Comparison of ENCODE assay signal across 1 cellular context in the genomic region with DNA sequence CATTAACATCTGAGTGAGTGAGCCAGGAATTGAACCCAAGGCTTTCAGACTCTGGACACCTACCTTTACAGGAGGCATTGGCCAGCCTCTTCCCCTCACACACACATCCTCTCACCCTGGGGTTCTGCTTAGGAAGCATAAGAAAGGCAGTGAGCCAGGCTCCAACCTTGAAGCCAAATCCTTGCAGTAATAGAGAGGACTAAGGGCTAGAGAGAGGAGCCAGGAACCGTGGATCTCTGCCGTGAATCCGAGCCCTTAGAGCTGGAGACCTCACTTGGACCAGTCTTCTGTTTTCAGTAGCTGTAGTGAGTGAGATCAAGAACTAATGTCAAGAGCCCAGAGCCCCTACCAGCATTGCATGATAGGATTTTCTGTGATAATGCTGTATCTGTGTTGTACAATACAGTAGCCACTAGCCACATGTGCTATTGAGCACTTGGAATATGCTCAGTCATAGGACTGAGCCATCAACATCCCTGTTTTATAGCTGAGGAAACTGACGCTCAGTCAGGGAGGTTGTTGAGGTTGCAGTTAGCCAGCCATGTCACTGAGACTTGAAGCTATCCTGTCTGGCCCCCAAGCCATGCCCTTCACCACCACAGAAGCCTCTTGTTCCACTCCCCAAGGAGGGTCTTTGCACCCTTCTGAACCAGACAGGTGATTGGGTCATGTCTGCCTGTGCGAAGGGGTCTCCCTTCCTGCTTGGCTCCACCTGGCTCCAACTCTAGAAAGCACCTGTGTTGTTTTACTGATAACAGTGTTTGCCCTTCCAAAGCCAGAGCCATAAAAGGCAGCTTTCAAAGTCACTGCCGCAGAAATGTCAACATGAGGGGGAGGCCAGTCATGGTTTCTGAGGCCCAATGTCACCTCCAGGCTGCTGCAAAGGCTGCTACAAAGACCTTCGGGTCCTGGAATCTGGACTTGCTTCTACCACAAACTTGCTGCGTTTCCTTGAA.
TF ChIP-seq lines count a peak whose summit lies in the region.

No MANE protein-coding gene starts in this region.

TF ChIP-seq in HepG2, 621 proteins besides CTCF, POLR2A, EP300 and RAD21 (continued from another document and continues in another):
- TF ChIP-seq TAF15 (IDR thresholded peaks at IDR 0.05; ENCODE audit: low read depth, low read length, poor library complexity, severe bottlenecking) (no peak), CEBPG (CRISPR knock-in tag; IDR thresholded peaks at IDR 0.05) (peak; percentile 70), NFKBIZ (CRISPR knock-in tag; IDR thresholded peaks at IDR 0.05) (peak; percentile 98), AHR (CRISPR knock-in tag; IDR thresholded peaks at IDR 0.05) (peak; percentile 71; the same call in 1 of the 2 replicates), ZNF138 (CRISPR knock-in tag; IDR thresholded peaks at IDR 0.05; ENCODE audit: low read depth) (0 out of 2 replicates have a peak, but pooled peaks have one; percentile 75), TOE1 (CRISPR knock-in tag; IDR thresholded peaks at IDR 0.05) (0 out of 2 replicates have a peak, but pooled peaks have one; percentile 46), REXO4 (CRISPR knock-in tag; IDR thresholded peaks at IDR 0.05; ENCODE audit: borderline replicate concordance) (no peak), ZNF788 (CRISPR knock-in tag; IDR thresholded peaks at IDR 0.05; ENCODE audit: borderline replicate concordance) (peak; percentile 98), HHEX (CRISPR knock-in tag; IDR thresholded peaks at IDR 0.05) (peak; percentile 98), KLF6 (CRISPR knock-in tag; IDR thresholded peaks at IDR 0.05) (peak; percentile 77; the same call in 1 of the 2 replicates), SNAI1 (CRISPR knock-in tag; IDR thresholded peaks at IDR 0.05; ENCODE audit: borderline replicate concordance) (peak; percentile 98), RELA (CRISPR knock-in tag; IDR thresholded peaks at IDR 0.05) (peak; percentile 49; the same call in 1 of the 2 replicates), NCOA2 (CRISPR knock-in tag; IDR thresholded peaks at IDR 0.05) (peak; percentile 99), MIXL1 (CRISPR knock-in tag; IDR thresholded peaks at IDR 0.05) (peak; percentile 88), HNF4G (IDR thresholded peaks at IDR 0.05; ENCODE audit: borderline replicate concordance, low read depth, low read length) (peak; percentile 95), HNF4G (CRISPR knock-in tag; IDR thresholded peaks at IDR 0.05; ENCODE audit: borderline replicate concordance, low read depth) (peak; percentile 91; the same call in 1 of the 2 replicates), SMARCC2 (IDR thresholded peaks at IDR 0.05) (no peak), HMG20B (CRISPR knock-in tag; conservative IDR thresholded peaks at IDR 0.05) (peak; percentile 97), DNMT1 (CRISPR knock-in tag; IDR thresholded peaks at IDR 0.05) (0 out of 2 replicates have a peak, but pooled peaks have one; percentile 72), TAF1 (CRISPR knock-in tag; IDR thresholded peaks at IDR 0.05) (no peak), WIZ (CRISPR knock-in tag; IDR thresholded peaks at IDR 0.05) (no peak), KDM6A (CRISPR knock-in tag; IDR thresholded peaks at IDR 0.05; ENCODE audit: low read depth) (peak; percentile 99), XRCC5 (optimal IDR thresholded peaks at IDR 0.05; ENCODE audit: low read length) (no peak), SMYD3 (CRISPR knock-in tag; IDR thresholded peaks at IDR 0.05) (peak; percentile 90; the same call in 1 of the 2 replicates), CENPT (CRISPR knock-in tag; IDR thresholded peaks at IDR 0.05; ENCODE audit: low read depth) (no peak), ZBTB7B (CRISPR knock-in tag; IDR thresholded peaks at IDR 0.05) (peak; percentile 100), ZNF451 (CRISPR knock-in tag; IDR thresholded peaks at IDR 0.05) (0 out of 2 replicates have a peak, but pooled peaks have one; percentile 67), ESRRA (CRISPR knock-in tag; IDR thresholded peaks at IDR 0.05; ENCODE audit: low read depth) (peak; percentile 99), ZNF33B (CRISPR knock-in tag; IDR thresholded peaks at IDR 0.05) (no peak), ZNF589 (CRISPR knock-in tag; conservative IDR thresholded peaks at IDR 0.05) (0 out of 2 replicates have a peak, but pooled peaks have one; percentile 47), ZSCAN25 (CRISPR knock-in tag; IDR thresholded peaks at IDR 0.05) (peak; percentile 75), SAP130 (CRISPR knock-in tag; IDR thresholded peaks at IDR 0.05; ENCODE audit: low read depth) (peak; percentile 91)
- TF ChIP-seq, protein P1, sequence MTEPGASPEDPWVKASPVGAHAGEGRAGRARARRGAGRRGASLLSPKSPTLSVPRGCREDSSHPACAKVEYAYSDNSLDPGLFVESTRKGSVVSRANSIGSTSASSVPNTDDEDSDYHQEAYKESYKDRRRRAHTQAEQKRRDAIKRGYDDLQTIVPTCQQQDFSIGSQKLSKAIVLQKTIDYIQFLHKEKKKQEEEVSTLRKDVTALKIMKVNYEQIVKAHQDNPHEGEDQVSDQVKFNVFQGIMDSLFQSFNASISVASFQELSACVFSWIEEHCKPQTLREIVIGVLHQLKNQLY (CRISPR knock-in tag; IDR thresholded peaks at IDR 0.05): peak; percentile 95
- TF ChIP-seq, protein P2, sequence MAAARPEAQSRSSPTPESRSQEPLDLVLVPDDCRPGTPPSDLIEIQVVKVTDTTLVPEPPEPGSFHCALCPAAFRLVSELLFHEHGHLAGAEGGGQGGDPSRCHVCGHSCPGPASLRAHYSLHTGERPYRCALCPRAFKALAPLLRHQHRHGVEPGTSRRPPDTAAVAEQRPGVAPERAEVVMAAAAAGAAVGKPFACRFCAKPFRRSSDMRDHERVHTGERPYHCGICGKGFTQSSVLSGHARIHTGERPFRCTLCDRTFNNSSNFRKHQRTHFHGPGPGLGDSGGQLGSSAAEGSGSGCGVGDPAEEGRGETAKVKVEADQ (CRISPR knock-in tag; IDR thresholded peaks at IDR 0.05; ENCODE audit: borderline replicate concordance): peak; percentile 75; the same call in 1 of the 2 replicates
- TF ChIP-seq, protein P3, sequence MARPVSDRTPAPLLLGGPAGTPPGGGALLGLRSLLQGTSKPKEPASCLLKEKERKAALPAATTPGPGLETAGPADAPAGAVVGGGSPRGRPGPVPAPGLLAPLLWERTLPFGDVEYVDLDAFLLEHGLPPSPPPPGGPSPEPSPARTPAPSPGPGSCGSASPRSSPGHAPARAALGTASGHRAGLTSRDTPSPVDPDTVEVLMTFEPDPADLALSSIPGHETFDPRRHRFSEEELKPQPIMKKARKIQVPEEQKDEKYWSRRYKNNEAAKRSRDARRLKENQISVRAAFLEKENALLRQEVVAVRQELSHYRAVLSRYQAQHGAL (CRISPR knock-in tag; IDR thresholded peaks at IDR 0.05; ENCODE audit: not compliant biosample characterization): no peak
- TF ChIP-seq, protein P4, sequence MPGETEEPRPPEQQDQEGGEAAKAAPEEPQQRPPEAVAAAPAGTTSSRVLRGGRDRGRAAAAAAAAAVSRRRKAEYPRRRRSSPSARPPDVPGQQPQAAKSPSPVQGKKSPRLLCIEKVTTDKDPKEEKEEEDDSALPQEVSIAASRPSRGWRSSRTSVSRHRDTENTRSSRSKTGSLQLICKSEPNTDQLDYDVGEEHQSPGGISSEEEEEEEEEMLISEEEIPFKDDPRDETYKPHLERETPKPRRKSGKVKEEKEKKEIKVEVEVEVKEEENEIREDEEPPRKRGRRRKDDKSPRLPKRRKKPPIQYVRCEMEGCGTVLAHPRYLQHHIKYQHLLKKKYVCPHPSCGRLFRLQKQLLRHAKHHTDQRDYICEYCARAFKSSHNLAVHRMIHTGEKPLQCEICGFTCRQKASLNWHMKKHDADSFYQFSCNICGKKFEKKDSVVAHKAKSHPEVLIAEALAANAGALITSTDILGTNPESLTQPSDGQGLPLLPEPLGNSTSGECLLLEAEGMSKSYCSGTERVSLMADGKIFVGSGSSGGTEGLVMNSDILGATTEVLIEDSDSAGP (CRISPR knock-in tag; IDR thresholded peaks at IDR 0.05; ENCODE audit: borderline replicate concordance): peak; percentile 80
- TF ChIP-seq, protein P5, sequence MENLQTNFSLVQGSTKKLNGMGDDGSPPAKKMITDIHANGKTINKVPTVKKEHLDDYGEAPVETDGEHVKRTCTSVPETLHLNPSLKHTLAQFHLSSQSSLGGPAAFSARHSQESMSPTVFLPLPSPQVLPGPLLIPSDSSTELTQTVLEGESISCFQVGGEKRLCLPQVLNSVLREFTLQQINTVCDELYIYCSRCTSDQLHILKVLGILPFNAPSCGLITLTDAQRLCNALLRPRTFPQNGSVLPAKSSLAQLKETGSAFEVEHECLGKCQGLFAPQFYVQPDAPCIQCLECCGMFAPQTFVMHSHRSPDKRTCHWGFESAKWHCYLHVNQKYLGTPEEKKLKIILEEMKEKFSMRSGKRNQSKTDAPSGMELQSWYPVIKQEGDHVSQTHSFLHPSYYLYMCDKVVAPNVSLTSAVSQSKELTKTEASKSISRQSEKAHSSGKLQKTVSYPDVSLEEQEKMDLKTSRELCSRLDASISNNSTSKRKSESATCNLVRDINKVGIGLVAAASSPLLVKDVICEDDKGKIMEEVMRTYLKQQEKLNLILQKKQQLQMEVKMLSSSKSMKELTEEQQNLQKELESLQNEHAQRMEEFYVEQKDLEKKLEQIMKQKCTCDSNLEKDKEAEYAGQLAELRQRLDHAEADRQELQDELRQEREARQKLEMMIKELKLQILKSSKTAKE (CRISPR knock-in tag; IDR thresholded peaks at IDR 0.05; ENCODE audit: borderline replicate concordance): peak; percentile 100
- TF ChIP-seq, protein P6, sequence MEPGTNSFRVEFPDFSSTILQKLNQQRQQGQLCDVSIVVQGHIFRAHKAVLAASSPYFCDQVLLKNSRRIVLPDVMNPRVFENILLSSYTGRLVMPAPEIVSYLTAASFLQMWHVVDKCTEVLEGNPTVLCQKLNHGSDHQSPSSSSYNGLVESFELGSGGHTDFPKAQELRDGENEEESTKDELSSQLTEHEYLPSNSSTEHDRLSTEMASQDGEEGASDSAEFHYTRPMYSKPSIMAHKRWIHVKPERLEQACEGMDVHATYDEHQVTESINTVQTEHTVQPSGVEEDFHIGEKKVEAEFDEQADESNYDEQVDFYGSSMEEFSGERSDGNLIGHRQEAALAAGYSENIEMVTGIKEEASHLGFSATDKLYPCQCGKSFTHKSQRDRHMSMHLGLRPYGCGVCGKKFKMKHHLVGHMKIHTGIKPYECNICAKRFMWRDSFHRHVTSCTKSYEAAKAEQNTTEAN (CRISPR knock-in tag; conservative IDR thresholded peaks at IDR 0.05): peak; percentile 54; the same call in 1 of the 2 replicates
- TF ChIP-seq, protein P7, sequence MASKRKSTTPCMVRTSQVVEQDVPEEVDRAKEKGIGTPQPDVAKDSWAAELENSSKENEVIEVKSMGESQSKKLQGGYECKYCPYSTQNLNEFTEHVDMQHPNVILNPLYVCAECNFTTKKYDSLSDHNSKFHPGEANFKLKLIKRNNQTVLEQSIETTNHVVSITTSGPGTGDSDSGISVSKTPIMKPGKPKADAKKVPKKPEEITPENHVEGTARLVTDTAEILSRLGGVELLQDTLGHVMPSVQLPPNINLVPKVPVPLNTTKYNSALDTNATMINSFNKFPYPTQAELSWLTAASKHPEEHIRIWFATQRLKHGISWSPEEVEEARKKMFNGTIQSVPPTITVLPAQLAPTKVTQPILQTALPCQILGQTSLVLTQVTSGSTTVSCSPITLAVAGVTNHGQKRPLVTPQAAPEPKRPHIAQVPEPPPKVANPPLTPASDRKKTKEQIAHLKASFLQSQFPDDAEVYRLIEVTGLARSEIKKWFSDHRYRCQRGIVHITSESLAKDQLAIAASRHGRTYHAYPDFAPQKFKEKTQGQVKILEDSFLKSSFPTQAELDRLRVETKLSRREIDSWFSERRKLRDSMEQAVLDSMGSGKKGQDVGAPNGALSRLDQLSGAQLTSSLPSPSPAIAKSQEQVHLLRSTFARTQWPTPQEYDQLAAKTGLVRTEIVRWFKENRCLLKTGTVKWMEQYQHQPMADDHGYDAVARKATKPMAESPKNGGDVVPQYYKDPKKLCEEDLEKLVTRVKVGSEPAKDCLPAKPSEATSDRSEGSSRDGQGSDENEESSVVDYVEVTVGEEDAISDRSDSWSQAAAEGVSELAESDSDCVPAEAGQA (IDR thresholded peaks at IDR 0.05; ENCODE audit: low read depth): 0 out of 2 replicates have a peak, but pooled peaks have one; percentile 59
- TF ChIP-seq, protein P7 (CRISPR knock-in tag; IDR thresholded peaks at IDR 0.05; ENCODE audit: borderline replicate concordance): no peak
- TF ChIP-seq, protein P8, sequence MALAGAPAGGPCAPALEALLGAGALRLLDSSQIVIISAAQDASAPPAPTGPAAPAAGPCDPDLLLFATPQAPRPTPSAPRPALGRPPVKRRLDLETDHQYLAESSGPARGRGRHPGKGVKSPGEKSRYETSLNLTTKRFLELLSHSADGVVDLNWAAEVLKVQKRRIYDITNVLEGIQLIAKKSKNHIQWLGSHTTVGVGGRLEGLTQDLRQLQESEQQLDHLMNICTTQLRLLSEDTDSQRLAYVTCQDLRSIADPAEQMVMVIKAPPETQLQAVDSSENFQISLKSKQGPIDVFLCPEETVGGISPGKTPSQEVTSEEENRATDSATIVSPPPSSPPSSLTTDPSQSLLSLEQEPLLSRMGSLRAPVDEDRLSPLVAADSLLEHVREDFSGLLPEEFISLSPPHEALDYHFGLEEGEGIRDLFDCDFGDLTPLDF (CRISPR knock-in tag; IDR thresholded peaks at IDR 0.05): no peak
- TF ChIP-seq, protein P9, sequence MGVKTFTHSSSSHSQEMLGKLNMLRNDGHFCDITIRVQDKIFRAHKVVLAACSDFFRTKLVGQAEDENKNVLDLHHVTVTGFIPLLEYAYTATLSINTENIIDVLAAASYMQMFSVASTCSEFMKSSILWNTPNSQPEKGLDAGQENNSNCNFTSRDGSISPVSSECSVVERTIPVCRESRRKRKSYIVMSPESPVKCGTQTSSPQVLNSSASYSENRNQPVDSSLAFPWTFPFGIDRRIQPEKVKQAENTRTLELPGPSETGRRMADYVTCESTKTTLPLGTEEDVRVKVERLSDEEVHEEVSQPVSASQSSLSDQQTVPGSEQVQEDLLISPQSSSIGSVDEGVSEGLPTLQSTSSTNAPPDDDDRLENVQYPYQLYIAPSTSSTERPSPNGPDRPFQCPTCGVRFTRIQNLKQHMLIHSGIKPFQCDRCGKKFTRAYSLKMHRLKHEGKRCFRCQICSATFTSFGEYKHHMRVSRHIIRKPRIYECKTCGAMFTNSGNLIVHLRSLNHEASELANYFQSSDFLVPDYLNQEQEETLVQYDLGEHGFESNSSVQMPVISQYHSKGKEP (CRISPR knock-in tag; IDR thresholded peaks at IDR 0.05): peak; percentile 85; the same call in 1 of the 2 replicates
